ENCODE assay signal across 8 cellular contexts in genomic region chr20:5119435-5120188, GRCh38. TPM values are rescaled to one million over a fixed set of nuclear protein-coding genes. Genes with fewer than 3 reads are reported as not detected.
DNase-seq lines count a peak whose midpoint lies in the region; ATAC-seq and TF ChIP-seq lines count a peak whose summit lies in the region.

TSS of gene PCNA (minus strand) at chr20:5119958. CDS start at chr20:5119798, 160 bp downstream.

- peaks cover 0 to 29% (median 18%) of the 10 kb centered on the region in 12 donors for H3K4me1 ChIP-seq in heart left ventricle
- peaks cover 12 to 22% (median 16%) of the 10 kb centered on the region in 4 donors for H3K4me1 ChIP-seq in upper lobe of left lung

- peaks cover 0 to 38% (median 28%) of the 10 kb centered on the region in 9 donors for H3K36me3 ChIP-seq in heart left ventricle
- peaks cover 7 to 28% (median 15%) of the 10 kb centered on the region in 4 donors for H3K36me3 ChIP-seq in upper lobe of left lung

- H3K27ac ChIP-seq in heart left ventricle, result peak within 1 kb of the TSS; percentile 30 to 96 (median 85)
- H3K27ac ChIP-seq in upper lobe of left lung, result peak within 1 kb of the TSS; percentile 87 to 89 (median 88)

- H3K27me3 ChIP-seq in heart left ventricle, result no peaks in the 10 kb centered on the region
- no peaks in the 10 kb centered on the region for H3K27me3 ChIP-seq in upper lobe of left lung

- intact Hi-C loops in T-helper 1 cell treated with Interleukin-12 subunit alpha and Interleukin-12 subunit beta and Interleukin-4 antibody, amounts not matched to agents 30 ng/mL and 1 ng/mL, for 36 hours (cut with micrococcal nuclease), result loop anchor here (1.0 to 10.0 kb wide), 4 partner anchors 8 to 1105 kb away; partner anchors contain the start of genes CDS2 and RNF24
- intact Hi-C loops in heart left ventricle (cut with DNase I), result loop anchor here in 3 of 10 donors (10.0 kb wide), 1 partner anchor 325 kb away; no protein-coding TSS in a partner anchor
- intact Hi-C loops in posterior cingulate gyrus (cut with DNase I), result loop anchor here (10.0 kb wide), 1 partner anchor 325 kb away; no protein-coding TSS in a partner anchor

- TF ChIP-seq CTCF in GM13976 (IDR thresholded peaks at IDR 0.05; ENCODE audit: borderline replicate concordance, control extremely low read depth, extremely low read depth, insufficient read depth, missing control alignments) (no peak), heart left ventricle (IDR thresholded peaks at IDR 0.05) (peak in 5 of 12 donors; percentile 14 to 50 (median 28)), upper lobe of left lung (IDR thresholded peaks at IDR 0.05) (peak in 4 of 6 experiments; percentile 25 to 57 (median 40))

- WGBS in heart left ventricle, 4 donors, result 0% methylated on average over 33 to 72 of the region's 72 CpGs
- WGBS in upper lobe of left lung, 2 donors, result 1 to 2% methylated on average over 12 to 36 of the region's 72 CpGs

- H3K9me3 ChIP-seq in heart left ventricle (no peaks in the 10 kb centered on the region), upper lobe of left lung (no peaks in the 10 kb centered on the region)

- DNase-seq in GM13976 (ENCODE audit: low spot score) (peak; percentile 96), NCI-H146 treated with DMSO at 0.1 percent for 48 hours (lab: John Stamatoyannopoulos, UW; ENCODE audit: unreplicated experiment) (peak; percentile 99), amniotic epithelial cell (ENCODE audit: low read depth) (peak; percentile 93), heart left ventricle (peak; percentile 96 to 99 (median 98)), posterior cingulate gyrus (peak; percentile 92 to 100 (median 96)), upper lobe of left lung (peak; percentile 98 to 99)

- in situ Hi-C loops in GM13976 (cut with MboI; ENCODE audit: low sequenced_read_pairs, unreplicated experiment), result no loop called here

- ATAC-seq in HG02870 (IDR thresholded peaks at IDR 0.05; ENCODE audit: unreplicated experiment), result peak; percentile 92
- ATAC-seq in heart left ventricle, result peak; percentile 99 to 100 (median 100)
- ATAC-seq in upper lobe of left lung (ENCODE audit: low FRiP score in 2 of 2), result peak; percentile 100

- TF ChIP-seq EP300 in upper lobe of left lung (IDR thresholded peaks at IDR 0.05), result peak in 1 of 4 donors; percentile 44

- H3K4me3 ChIP-seq in heart left ventricle (peak within 1 kb of the TSS; percentile 64 to 98 (median 81)), upper lobe of left lung (peak within 1 kb of the TSS; percentile 63 to 95 (median 84))

- peak; percentile 49 to 97 for TF ChIP-seq POLR2A in heart left ventricle (IDR thresholded peaks at IDR 0.05)
- peak in 3 of 4 donors; percentile 80 to 97 (median 94) for TF ChIP-seq POLR2A in upper lobe of left lung (IDR thresholded peaks at IDR 0.05)

RNA-seq across cellular contexts. Expression of gene PCNA, which starts in this region (rescaled TPM):
- total RNA-seq in T-helper 1 cell treated with Interleukin-12 subunit alpha and Interleukin-12 subunit beta and Interleukin-4 antibody, amounts not matched to agents 30 ng/mL and 1 ng/mL, for 36 hours, result 377 and 386 TPM in 2 replicates
- 10 to 100 TPM; 20.2 to 52.7 (median 22.9) TPM for total RNA-seq in heart left ventricle
- 10 to 100 TPM; 18.7 to 45.4 TPM for polyA plus RNA-seq in heart left ventricle
- 10 to 100 TPM; 15.5 to 55.9 (median 42.3) TPM for total RNA-seq in upper lobe of left lung

Comparison
In these comparisons a context has a peak if more than half of its experiments do, and no peak if none do; other contexts are left out.
1. Peak in every context shown above with its lines: DNase-seq, ATAC-seq, H3K4me3 ChIP-seq and H3K27ac ChIP-seq.